ENCODE assay signal across 1 cellular context in genomic region chr12:52156757-52157565, GRCh38.
A peak's percentile ranks its signal among the peaks of the same experiment; 100 is the strongest.
TF ChIP-seq lines count a peak whose summit lies in the region.

No MANE protein-coding gene starts in this region.

TF ChIP-seq in HepG2, 621 proteins besides CTCF, POLR2A, EP300 and RAD21 (continued from another document and continues in another):
- TF ChIP-seq, protein P1, sequence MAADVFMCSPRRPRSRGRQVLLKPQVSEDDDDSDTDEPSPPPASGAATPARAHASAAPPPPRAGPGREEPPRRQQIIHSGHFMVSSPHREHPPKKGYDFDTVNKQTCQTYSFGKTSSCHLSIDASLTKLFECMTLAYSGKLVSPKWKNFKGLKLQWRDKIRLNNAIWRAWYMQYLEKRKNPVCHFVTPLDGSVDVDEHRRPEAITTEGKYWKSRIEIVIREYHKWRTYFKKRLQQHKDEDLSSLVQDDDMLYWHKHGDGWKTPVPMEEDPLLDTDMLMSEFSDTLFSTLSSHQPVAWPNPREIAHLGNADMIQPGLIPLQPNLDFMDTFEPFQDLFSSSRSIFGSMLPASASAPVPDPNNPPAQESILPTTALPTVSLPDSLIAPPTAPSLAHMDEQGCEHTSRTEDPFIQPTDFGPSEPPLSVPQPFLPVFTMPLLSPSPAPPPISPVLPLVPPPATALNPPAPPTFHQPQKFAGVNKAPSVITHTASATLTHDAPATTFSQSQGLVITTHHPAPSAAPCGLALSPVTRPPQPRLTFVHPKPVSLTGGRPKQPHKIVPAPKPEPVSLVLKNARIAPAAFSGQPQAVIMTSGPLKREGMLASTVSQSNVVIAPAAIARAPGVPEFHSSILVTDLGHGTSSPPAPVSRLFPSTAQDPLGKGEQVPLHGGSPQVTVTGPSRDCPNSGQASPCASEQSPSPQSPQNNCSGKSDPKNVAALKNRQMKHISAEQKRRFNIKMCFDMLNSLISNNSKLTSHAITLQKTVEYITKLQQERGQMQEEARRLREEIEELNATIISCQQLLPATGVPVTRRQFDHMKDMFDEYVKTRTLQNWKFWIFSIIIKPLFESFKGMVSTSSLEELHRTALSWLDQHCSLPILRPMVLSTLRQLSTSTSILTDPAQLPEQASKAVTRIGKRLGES (CRISPR knock-in tag; IDR thresholded peaks at IDR 0.05; ENCODE audit: borderline replicate concordance) = no peak
- TF ChIP-seq, protein P2, sequence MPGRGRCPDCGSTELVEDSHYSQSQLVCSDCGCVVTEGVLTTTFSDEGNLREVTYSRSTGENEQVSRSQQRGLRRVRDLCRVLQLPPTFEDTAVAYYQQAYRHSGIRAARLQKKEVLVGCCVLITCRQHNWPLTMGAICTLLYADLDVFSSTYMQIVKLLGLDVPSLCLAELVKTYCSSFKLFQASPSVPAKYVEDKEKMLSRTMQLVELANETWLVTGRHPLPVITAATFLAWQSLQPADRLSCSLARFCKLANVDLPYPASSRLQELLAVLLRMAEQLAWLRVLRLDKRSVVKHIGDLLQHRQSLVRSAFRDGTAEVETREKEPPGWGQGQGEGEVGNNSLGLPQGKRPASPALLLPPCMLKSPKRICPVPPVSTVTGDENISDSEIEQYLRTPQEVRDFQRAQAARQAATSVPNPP (CRISPR knock-in tag; IDR thresholded peaks at IDR 0.05) = no peak
- TF ChIP-seq, protein P3, sequence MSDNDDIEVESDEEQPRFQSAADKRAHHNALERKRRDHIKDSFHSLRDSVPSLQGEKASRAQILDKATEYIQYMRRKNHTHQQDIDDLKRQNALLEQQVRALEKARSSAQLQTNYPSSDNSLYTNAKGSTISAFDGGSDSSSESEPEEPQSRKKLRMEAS (IDR thresholded peaks at IDR 0.05) = no peak
- no peak for TF ChIP-seq ZFP36L2 (CRISPR knock-in tag; IDR thresholded peaks at IDR 0.05)
- TF ChIP-seq, protein P4, sequence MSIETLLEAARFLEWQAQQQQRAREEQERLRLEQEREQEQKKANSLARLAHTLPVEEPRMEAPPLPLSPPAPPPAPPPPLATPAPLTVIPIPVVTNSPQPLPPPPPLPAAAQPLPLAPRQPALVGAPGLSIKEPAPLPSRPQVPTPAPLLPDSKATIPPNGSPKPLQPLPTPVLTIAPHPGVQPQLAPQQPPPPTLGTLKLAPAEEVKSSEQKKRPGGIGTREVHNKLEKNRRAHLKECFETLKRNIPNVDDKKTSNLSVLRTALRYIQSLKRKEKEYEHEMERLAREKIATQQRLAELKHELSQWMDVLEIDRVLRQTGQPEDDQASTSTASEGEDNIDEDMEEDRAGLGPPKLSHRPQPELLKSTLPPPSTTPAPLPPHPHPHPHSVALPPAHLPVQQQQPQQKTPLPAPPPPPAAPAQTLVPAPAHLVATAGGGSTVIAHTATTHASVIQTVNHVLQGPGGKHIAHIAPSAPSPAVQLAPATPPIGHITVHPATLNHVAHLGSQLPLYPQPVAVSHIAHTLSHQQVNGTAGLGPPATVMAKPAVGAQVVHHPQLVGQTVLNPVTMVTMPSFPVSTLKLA (IDR thresholded peaks at IDR 0.05) = no peak
- TF ChIP-seq MIER3 (CRISPR knock-in tag; IDR thresholded peaks at IDR 0.05; ENCODE audit: borderline replicate concordance) = no peak
- no peak for TF ChIP-seq ZNF607 (CRISPR knock-in tag; IDR thresholded peaks at IDR 0.05; ENCODE audit: borderline replicate concordance)
- TF ChIP-seq ZNF652 (CRISPR knock-in tag; IDR thresholded peaks at IDR 0.05; ENCODE audit: borderline replicate concordance, low read depth) = no peak
- TF ChIP-seq PITX1 (CRISPR knock-in tag; IDR thresholded peaks at IDR 0.05) = no peak
- TF ChIP-seq ZNF251 (CRISPR knock-in tag; IDR thresholded peaks at IDR 0.05) = no peak
- TF ChIP-seq HNRNPK (IDR thresholded peaks at IDR 0.05; ENCODE audit: low read depth, low read length, poor library complexity, severe bottlenecking) = no peak
- TF ChIP-seq ZNF367 (CRISPR knock-in tag; IDR thresholded peaks at IDR 0.05; ENCODE audit: borderline replicate concordance) = no peak
- TF ChIP-seq THAP9 (CRISPR knock-in tag; IDR thresholded peaks at IDR 0.05; ENCODE audit: borderline replicate concordance) = no peak
- no peak for TF ChIP-seq ZNF747 (CRISPR knock-in tag; IDR thresholded peaks at IDR 0.05; ENCODE audit: borderline replicate concordance)
- no peak for TF ChIP-seq ZNF253 (CRISPR knock-in tag; IDR thresholded peaks at IDR 0.05; ENCODE audit: borderline replicate concordance)
- no peak for TF ChIP-seq GABPA (IDR thresholded peaks at IDR 0.05; ENCODE audit: low read depth, low read length)
- no peak for TF ChIP-seq GABPA (CRISPR knock-in tag; IDR thresholded peaks at IDR 0.05; ENCODE audit: low read depth)
- TF ChIP-seq, protein P5, sequence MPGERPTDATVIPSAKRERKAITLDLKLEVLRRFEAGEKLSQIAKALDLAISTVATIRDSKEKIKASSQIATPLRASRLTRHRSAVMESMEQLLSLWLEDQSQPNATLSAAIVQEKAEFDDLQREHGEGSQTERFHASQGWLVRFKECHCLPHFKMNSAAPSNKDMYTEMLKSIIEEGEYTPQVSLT (CRISPR knock-in tag; IDR thresholded peaks at IDR 0.05; ENCODE audit: borderline replicate concordance, low read depth) = no peak
- TF ChIP-seq, protein P6, sequence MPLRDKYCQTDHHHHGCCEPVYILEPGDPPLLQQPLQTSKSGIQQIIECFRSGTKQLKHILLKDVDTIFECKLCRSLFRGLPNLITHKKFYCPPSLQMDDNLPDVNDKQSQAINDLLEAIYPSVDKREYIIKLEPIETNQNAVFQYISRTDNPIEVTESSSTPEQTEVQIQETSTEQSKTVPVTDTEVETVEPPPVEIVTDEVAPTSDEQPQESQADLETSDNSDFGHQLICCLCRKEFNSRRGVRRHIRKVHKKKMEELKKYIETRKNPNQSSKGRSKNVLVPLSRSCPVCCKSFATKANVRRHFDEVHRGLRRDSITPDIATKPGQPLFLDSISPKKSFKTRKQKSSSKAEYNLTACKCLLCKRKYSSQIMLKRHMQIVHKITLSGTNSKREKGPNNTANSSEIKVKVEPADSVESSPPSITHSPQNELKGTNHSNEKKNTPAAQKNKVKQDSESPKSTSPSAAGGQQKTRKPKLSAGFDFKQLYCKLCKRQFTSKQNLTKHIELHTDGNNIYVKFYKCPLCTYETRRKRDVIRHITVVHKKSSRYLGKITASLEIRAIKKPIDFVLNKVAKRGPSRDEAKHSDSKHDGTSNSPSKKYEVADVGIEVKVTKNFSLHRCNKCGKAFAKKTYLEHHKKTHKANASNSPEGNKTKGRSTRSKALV (CRISPR knock-in tag; IDR thresholded peaks at IDR 0.05) = no peak
- peak; percentile 32 for TF ChIP-seq YY1 (IDR thresholded peaks at IDR 0.05; ENCODE audit: insufficient read depth, insufficient replicate concordance, low read depth, low read length)
- no peak for TF ChIP-seq ZNF598 (CRISPR knock-in tag; IDR thresholded peaks at IDR 0.05; ENCODE audit: borderline replicate concordance)
- no peak for TF ChIP-seq SNAPC2 (CRISPR knock-in tag; IDR thresholded peaks at IDR 0.05)
- no peak for TF ChIP-seq ZNF580 (CRISPR knock-in tag; IDR thresholded peaks at IDR 0.05; ENCODE audit: borderline replicate concordance, low read depth)
- 0 out of 4 replicates have a peak, but pooled peaks of 1 of the 2 experiments have one; percentile 20 for TF ChIP-seq HMGXB4 (CRISPR knock-in tag; IDR thresholded peaks at IDR 0.05; ENCODE audit: borderline replicate concordance in 1 of 2, low read depth in 1 of 2)
- TF ChIP-seq IRX3 (CRISPR knock-in tag; IDR thresholded peaks at IDR 0.05; ENCODE audit: borderline replicate concordance, low read depth) = no peak
- no peak for TF ChIP-seq EZH2 (conservative IDR thresholded peaks at IDR 0.05; ENCODE audit: low read depth, low read length)
- TF ChIP-seq ARID4A (CRISPR knock-in tag; IDR thresholded peaks at IDR 0.05; ENCODE audit: borderline replicate concordance) = no peak
- no peak for TF ChIP-seq ZNF501 (CRISPR knock-in tag; IDR thresholded peaks at IDR 0.05)
- no peak for TF ChIP-seq ZNF772 (CRISPR knock-in tag; IDR thresholded peaks at IDR 0.05)
- TF ChIP-seq ZNF292 (CRISPR knock-in tag; IDR thresholded peaks at IDR 0.05; ENCODE audit: borderline replicate concordance, low read depth) = no peak
- no peak for TF ChIP-seq BCL3 (CRISPR knock-in tag; IDR thresholded peaks at IDR 0.05)
- TF ChIP-seq CCAR2 (optimal IDR thresholded peaks at IDR 0.05; ENCODE audit: low read depth, low read length) = no peak
- no peak for TF ChIP-seq MTF1 (CRISPR knock-in tag; IDR thresholded peaks at IDR 0.05)
- TF ChIP-seq FOXA1 (IDR thresholded peaks at IDR 0.05) = no peak
- no peak for TF ChIP-seq FOXA1 (CRISPR knock-in tag; IDR thresholded peaks at IDR 0.05)
- TF ChIP-seq SMC3 (IDR thresholded peaks at IDR 0.05; ENCODE audit: low read length) = peak; percentile 57
- TF ChIP-seq RNF2 (conservative IDR thresholded peaks at IDR 0.05; ENCODE audit: low read depth) = no peak
- no peak for TF ChIP-seq ZIK1 (CRISPR knock-in tag; IDR thresholded peaks at IDR 0.05; ENCODE audit: borderline replicate concordance, low read depth)
- TF ChIP-seq GZF1 (CRISPR knock-in tag; IDR thresholded peaks at IDR 0.05) = no peak
- TF ChIP-seq, protein P7, sequence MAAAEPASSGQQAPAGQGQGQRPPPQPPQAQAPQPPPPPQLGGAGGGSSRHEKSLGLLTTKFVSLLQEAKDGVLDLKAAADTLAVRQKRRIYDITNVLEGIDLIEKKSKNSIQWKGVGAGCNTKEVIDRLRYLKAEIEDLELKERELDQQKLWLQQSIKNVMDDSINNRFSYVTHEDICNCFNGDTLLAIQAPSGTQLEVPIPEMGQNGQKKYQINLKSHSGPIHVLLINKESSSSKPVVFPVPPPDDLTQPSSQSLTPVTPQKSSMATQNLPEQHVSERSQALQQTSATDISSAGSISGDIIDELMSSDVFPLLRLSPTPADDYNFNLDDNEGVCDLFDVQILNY (CRISPR knock-in tag; conservative IDR thresholded peaks at IDR 0.05) = no peak
- TF ChIP-seq SRSF4 (IDR thresholded peaks at IDR 0.05; ENCODE audit: low read depth, low read length, poor library complexity, severe bottlenecking) = no peak
